1 cellular context compared by ENCODE assay signal in genomic region chr12:44465139-44465538, GRCh38.
TF ChIP-seq lines count a peak whose summit lies in the region.

No MANE protein-coding gene starts in this region.

TF ChIP-seq in GM23338, 12 proteins besides CTCF, POLR2A, EP300 and RAD21 (continued from another document):
- TF ChIP-seq ZNF462 (CRISPR knock-in tag; IDR thresholded peaks at IDR 0.05) = no peak
- no peak for TF ChIP-seq ZNF114 (CRISPR knock-in tag; IDR thresholded peaks at IDR 0.05)
- no peak for TF ChIP-seq EZH2 (IDR thresholded peaks at IDR 0.05; ENCODE audit: low read depth, unreplicated experiment)
- no peak for TF ChIP-seq ETS1 (IDR thresholded peaks at IDR 0.05)
